In the genomic region with DNA sequence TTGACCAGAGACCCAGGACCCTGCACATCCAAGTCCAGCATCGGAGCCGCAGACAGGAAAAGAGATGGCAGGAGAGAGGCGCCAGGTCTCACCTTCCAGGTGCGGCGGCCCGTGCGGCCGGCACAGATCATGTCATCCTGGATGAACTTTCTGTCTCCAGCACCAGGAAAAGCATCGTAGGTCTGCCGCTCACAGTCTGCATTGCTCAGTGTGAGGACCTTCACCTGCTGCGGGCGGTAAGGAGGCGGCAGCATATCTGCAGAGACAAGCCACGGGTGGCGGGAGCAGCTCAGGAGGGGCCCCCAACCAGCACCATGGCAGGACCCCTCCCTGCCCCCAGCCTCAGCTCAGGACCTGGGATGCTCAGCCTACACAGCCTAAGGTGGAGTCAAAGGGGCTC, we compare ENCODE assay signal across 31 cellular contexts. TPM values are rescaled to one million over a fixed set of nuclear protein-coding genes. Genes with fewer than 3 reads are reported as not detected.
"Had no signal": no experiment of that assay in that cellular context is flagged by ENCODE, and none has a peak within 500 bp of the region (broad histone marks: within the 10 kb centered on the region; RNA-seq: fewer than 3 reads in every experiment).

No MANE protein-coding gene starts in this region.

- H3K36me3 Mint-ChIP-seq: mesothelial cell of epicardium had no signal

- H3K27ac Mint-ChIP-seq: mesothelial cell of epicardium, naive B cell had no signal

- DNase-seq: dermis blood vessel endothelial cell; dorsolateral prefrontal cortex; effector CD4-positive, alpha-beta T cell; effector memory CD4-positive, alpha-beta T cell; erythroblast; esophagus squamous epithelium; foreskin fibroblast; foreskin melanocyte; gastrocnemius medialis; glutamatergic neuron; head of caudate nucleus; heart right ventricle; hippocampal formation; left cardiac atrium; left lung; left ventricle myocardium superior; lower lobe of right lung; mesenchymal stem cell; mucosa of descending colon; naive B cell had no signal

- H3K4me3 ChIP-seq: coronary artery, dorsolateral prefrontal cortex, esophagus squamous epithelium, gastrocnemius medialis, heart right ventricle, left lung, lower lobe of right lung, mucosa of descending colon had no signal

- H3K9me3 Mint-ChIP-seq: mesothelial cell of epicardium had no signal

- H3K4me1 ChIP-seq: gastrocnemius medialis, left lung had no signal

- H3K27ac ChIP-seq: coronary artery, dorsolateral prefrontal cortex, epithelial cell of prostate, esophagus squamous epithelium, gastrocnemius medialis, heart right ventricle, left lung, lower lobe of right lung had no signal

- ATAC-seq: esophagus mucosa, gastrocnemius medialis, heart right ventricle, left cardiac atrium, left lung, left ventricle myocardium superior, lower lobe of right lung, mucosa of descending colon had no signal

- H3K9me3 ChIP-seq: esophagus squamous epithelium, gastrocnemius medialis, heart right ventricle, left lung, lower lobe of right lung, mucosa of descending colon had no signal

- H3K4me3 Mint-ChIP-seq: mesothelial cell of epicardium had no signal

RNA-seq across cellular contexts. Expression of a gene that starts 17.9 kb away (rescaled TPM):
- total RNA-seq: dermis blood vessel endothelial cell, endothelial cell of umbilical vein, esophagus mucosa, glomerular endothelial cell, kidney epithelial cell, lung microvascular endothelial cell, mesenteric fat pad, mesothelial cell of epicardium, myocyte had no signal
- polyA plus RNA-seq: endothelial cell of umbilical vein, keratinocyte had no signal

RNA-seq across cellular contexts. Expression of a gene that starts 33.3 kb away (rescaled TPM):
- total RNA-seq: dermis blood vessel endothelial cell, endothelial cell of umbilical vein, glomerular endothelial cell, kidney epithelial cell, lung microvascular endothelial cell, mesothelial cell of epicardium, myocyte had no signal
- polyA plus RNA-seq: endothelial cell of umbilical vein, keratinocyte had no signal

RNA-seq across cellular contexts. Expression of a gene that starts 43.8 kb away (rescaled TPM):
- total RNA-seq: dermis blood vessel endothelial cell, endothelial cell of umbilical vein, glomerular endothelial cell, kidney epithelial cell, lung microvascular endothelial cell, mesothelial cell of epicardium, myocyte had no signal
- polyA plus RNA-seq: endothelial cell of umbilical vein, keratinocyte had no signal

RNA-seq across cellular contexts. Expression of a gene that starts 48.7 kb away (rescaled TPM):
- total RNA-seq: dermis blood vessel endothelial cell, dorsolateral prefrontal cortex, endothelial cell of umbilical vein, glomerular endothelial cell, kidney epithelial cell, left ventricle myocardium superior, lung microvascular endothelial cell, mesenteric fat pad, mesothelial cell of epicardium, myocyte had no signal
- polyA plus RNA-seq: endothelial cell of umbilical vein, keratinocyte had no signal
